ENCODE assay signal across 8 cellular contexts in the genomic region with DNA sequence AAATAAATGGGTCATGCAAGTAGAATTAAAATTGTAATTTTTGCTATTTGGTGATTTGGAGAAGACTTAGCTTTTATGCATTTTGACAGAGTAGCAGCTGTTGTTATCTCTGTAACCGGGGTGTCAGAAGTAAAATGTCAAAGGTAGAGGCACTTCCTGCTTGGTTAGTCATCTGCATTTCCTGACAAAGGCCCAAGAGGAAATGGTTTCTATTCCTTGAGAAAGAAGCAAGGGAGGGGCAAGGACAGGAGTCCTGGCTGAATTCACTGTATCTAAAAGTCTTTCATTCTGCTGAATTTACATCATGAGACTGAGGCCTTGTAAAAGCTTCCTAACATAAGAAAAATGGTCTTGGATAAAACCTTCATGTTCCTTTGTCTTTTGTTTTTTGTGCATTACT.
DNase-seq lines count a peak whose midpoint lies in the region; ATAC-seq and TF ChIP-seq lines count a peak whose summit lies in the region.

No MANE protein-coding gene starts in this region.

- ATAC-seq in HG02759 (IDR thresholded peaks at IDR 0.05; ENCODE audit: unreplicated experiment), result peak; percentile 66

- peak overlapping the region; percentile 50 for H3K27ac ChIP-seq in hepatocyte

- H4K20me1 ChIP-seq in hepatocyte (ENCODE audit: insufficient read depth, poor library complexity, severe bottlenecking), result no peaks in the 10 kb centered on the region

- H3K79me2 ChIP-seq in hepatocyte, result no peaks in the 10 kb centered on the region

- H3K36me3 ChIP-seq in hepatocyte (replicated peaks; ENCODE audit: insufficient read depth, low read depth), result no peaks in the 10 kb centered on the region

- H3K9me2 ChIP-seq in hepatocyte (replicated peaks; ENCODE audit: insufficient read depth), result no peaks in the 10 kb centered on the region

- H2AFZ ChIP-seq in hepatocyte, result no peak overlapping the region

- no peak for TF ChIP-seq CTCF in hepatocyte (IDR thresholded peaks at IDR 0.05; ENCODE audit: poor library complexity)

- no peaks in the 10 kb centered on the region for H3K27me3 ChIP-seq in hepatocyte

- WGBS in hepatocyte (ENCODE audit: low lambda C conversion rate, missing lambda C conversion rate), result 24% methylated on average over 1 of the region's 1 CpG

- H3K9me3 ChIP-seq in hepatocyte (ENCODE audit: low read depth), result no peaks in the 10 kb centered on the region

- no peak overlapping the region for H3K4me2 ChIP-seq in hepatocyte

- H3K4me3 ChIP-seq in hepatocyte, result no peak overlapping the region

- peaks cover 21% of the 10 kb centered on the region for H3K4me1 ChIP-seq in hepatocyte (ENCODE audit: insufficient read depth)

- peak; percentile 19 to 52 for DNase-seq in NOMO-1 (lab: John Stamatoyannopoulos, UW; ENCODE audit: unreplicated experiment in 2 of 2)
- DNase-seq in NOMO-1 treated with dmso at 0.1 percent for 144 hours (lab: John Stamatoyannopoulos, UW; ENCODE audit: unreplicated experiment), result no peak
- peak; percentile 6 for DNase-seq in NCI-H69 (lab: John Stamatoyannopoulos, UW)
- DNase-seq in hepatocyte (ENCODE audit: low spot score), result peak; percentile 10
- DNase-seq in NCI-H2081 (lab: John Stamatoyannopoulos, UW), result no peak
- no peak for DNase-seq in superior temporal gyrus (ENCODE audit: extremely low spot score)
- DNase-seq in SHP77 treated with DMSO at 0.1 percent for 48 hours (lab: John Stamatoyannopoulos, UW), result no peak

Comparison
In these comparisons a context has a peak if more than half of its experiments do, and no peak if none do; other contexts are left out.
1. DNase-seq: peak in NOMO-1 (2 of 2), NCI-H69 (single experiment) and hepatocyte (single experiment); none in NOMO-1 treated with dmso at 0.1 percent for 144 hours (single experiment), NCI-H2081 (0 of 2), superior temporal gyrus (single experiment) and SHP77 treated with DMSO at 0.1 percent for 48 hours (single experiment).